Comparison of ENCODE assay signal across 28 cellular contexts in the genomic region with DNA sequence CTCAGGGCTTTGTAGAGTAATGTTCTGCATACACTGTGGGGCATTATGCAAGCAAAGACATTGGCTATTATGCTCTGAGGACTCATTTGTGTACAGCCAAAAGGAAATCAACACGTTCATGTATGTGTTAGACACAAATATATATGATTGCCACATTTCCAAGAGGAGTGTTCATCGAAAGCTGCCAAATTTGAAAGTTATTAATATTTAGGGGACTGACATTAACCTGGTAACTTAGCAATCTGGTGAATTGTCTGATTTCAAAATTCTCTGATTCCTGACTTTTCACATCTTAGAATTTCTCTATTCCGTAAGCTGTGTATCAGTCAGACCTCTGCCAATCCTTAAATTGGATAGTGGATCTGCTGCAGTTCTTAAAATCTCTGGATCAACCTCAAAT. TPM values are rescaled to one million over a fixed set of nuclear protein-coding genes. Genes with fewer than 3 reads are reported as not detected.
"Had no signal": no experiment of that assay in that cellular context is flagged by ENCODE, and none has a peak within 500 bp of the region (broad histone marks: within the 10 kb centered on the region; RNA-seq: fewer than 3 reads in every experiment).

No MANE protein-coding gene starts in this region.

- H3K4me3 Mint-ChIP-seq: activated CD8-positive, alpha-beta memory T cell treated with anti-CD3 and anti-CD28 coated beads, Interleukin-2, amount 10 ng/mL, durations not matched to agents 7 days and 5 days; activated naive CD8-positive, alpha-beta T cell treated with anti-CD3 and anti-CD28 coated beads, Interleukin-2, amount 50 U/mL, for 24 hours; activated T-cell treated with anti-CD3 and anti-CD28 coated beads, Interleukin-2, amount 50 U/mL, for 24 hours; activated T-helper 1 cell treated with anti-CD3 and anti-CD28 coated beads, Interleukin-12 subunit alpha, Interleukin-12 subunit beta, Interleukin-2, Interleukin-4 antibody, amounts not matched to agents 30 ng/mL and 10 ng/mL and 1 ng/mL, durations not matched to agents 14 hours and 24 hours and 36 hours; T-helper 17 cell; WTC11 had no signal

- DNase-seq: activated CD4-positive, alpha-beta T cell treated with anti-CD3 and anti-CD28 coated beads for 48 hours; activated CD4-positive, alpha-beta T cell treated with anti-CD3 and anti-CD28 coated beads, Interleukin-2, amount 50 U/mL, for 48 hours; activated CD4-positive, CD25-positive, alpha-beta regulatory T cell treated with anti-CD3 and anti-CD28 coated beads, Interleukin-2, amount 50 U/mL, for 72 hours; activated CD8-positive, alpha-beta memory T cell treated with anti-CD3 and anti-CD28 coated beads, Interleukin-2, amount 10 ng/mL, durations not matched to agents 7 days and 5 days; activated effector memory CD4-positive, alpha-beta T cell treated with anti-CD3 and anti-CD28 coated beads, Interleukin-2, amount 50 U/mL, for 16 hours; activated naive CD4-positive, alpha-beta T cell treated with Interleukin-2 at 50 U/mL for 16 hours; activated naive CD8-positive, alpha-beta T cell treated with anti-CD3 and anti-CD28 coated beads, Interleukin-2, amount 50 U/mL, for 24 hours; activated T-cell treated with anti-CD3 and anti-CD28 coated beads, Interleukin-2, amount 50 U/mL, for 24 hours; amniotic stem cell; body of pancreas; MG63; MV-4-11; NCI-H1417 treated with DMSO at 0.1 percent for 48 hours; NCI-H1694; NCI-H2029; NCI-H2107; NCI-H2171 treated with DMSO at 0.1 percent for 48 hours; NCI-H345; NCI-H524; SIG-M5; T-helper 17 cell; T-helper 9 cell had no signal

- H3K27me3 ChIP-seq: ascending aorta, body of pancreas, MG63 had no signal

- H3K4me1 Mint-ChIP-seq: activated CD8-positive, alpha-beta memory T cell treated with anti-CD3 and anti-CD28 coated beads, Interleukin-2, amount 10 ng/mL, durations not matched to agents 7 days and 5 days; activated naive CD8-positive, alpha-beta T cell treated with anti-CD3 and anti-CD28 coated beads, Interleukin-2, amount 50 U/mL, for 24 hours; T-helper 17 cell had no signal

- ATAC-seq: activated CD8-positive, alpha-beta memory T cell treated with anti-CD3 and anti-CD28 coated beads, Interleukin-2, amount 10 ng/mL, durations not matched to agents 7 days and 5 days; activated naive CD4-positive, alpha-beta T cell treated with anti-CD3 and anti-CD28 coated beads, Interleukin-2, amount 50 U/mL, for 72 hours; activated naive CD8-positive, alpha-beta T cell treated with anti-CD3 and anti-CD28 coated beads, Interleukin-2, amount 50 U/mL, for 24 hours; body of pancreas; T-helper 17 cell had no signal

- H3K27ac ChIP-seq: ascending aorta, body of pancreas, KMS-11 had no signal

- H3K36me3 Mint-ChIP-seq: WTC11 had no signal

- H3K4me2 ChIP-seq: KMS-11 had no signal

- H3K27ac Mint-ChIP-seq: activated CD8-positive, alpha-beta memory T cell treated with anti-CD3 and anti-CD28 coated beads, Interleukin-2, amount 10 ng/mL, durations not matched to agents 7 days and 5 days; activated naive CD4-positive, alpha-beta T cell treated with anti-CD3 and anti-CD28 coated beads, Interleukin-2, amount 50 U/mL, for 72 hours; activated naive CD8-positive, alpha-beta T cell treated with anti-CD3 and anti-CD28 coated beads, Interleukin-2, amount 50 U/mL, for 24 hours; activated T-cell treated with anti-CD3 and anti-CD28 coated beads, Interleukin-2, amount 50 U/mL, for 24 hours; activated T-helper 1 cell treated with anti-CD3 and anti-CD28 coated beads, Interleukin-12 subunit alpha, Interleukin-12 subunit beta, Interleukin-2, Interleukin-4 antibody, amounts not matched to agents 30 ng/mL and 10 ng/mL and 1 ng/mL, durations not matched to agents 14 hours and 24 hours and 36 hours; T-helper 17 cell; WTC11 had no signal

- H3K4me1 ChIP-seq: ascending aorta, body of pancreas had no signal

- H3K9me3 Mint-ChIP-seq: activated naive CD4-positive, alpha-beta T cell treated with anti-CD3 and anti-CD28 coated beads, Interleukin-2, amount 50 U/mL, for 72 hours; activated naive CD8-positive, alpha-beta T cell treated with anti-CD3 and anti-CD28 coated beads, Interleukin-2, amount 50 U/mL, for 24 hours; activated T-cell treated with anti-CD3 and anti-CD28 coated beads, Interleukin-2, amount 50 U/mL, for 24 hours; activated T-helper 1 cell treated with anti-CD3 and anti-CD28 coated beads, Interleukin-12 subunit alpha, Interleukin-12 subunit beta, Interleukin-2, Interleukin-4 antibody, amounts not matched to agents 30 ng/mL and 10 ng/mL and 1 ng/mL, durations not matched to agents 14 hours and 24 hours and 36 hours; WTC11 had no signal

- H3K4me3 ChIP-seq: ascending aorta, body of pancreas, MG63 had no signal

- H3K36me3 ChIP-seq: ascending aorta, MG63 had no signal

- H3K27me3 Mint-ChIP-seq: activated CD8-positive, alpha-beta memory T cell treated with anti-CD3 and anti-CD28 coated beads, Interleukin-2, amount 10 ng/mL, durations not matched to agents 7 days and 5 days; activated naive CD8-positive, alpha-beta T cell treated with anti-CD3 and anti-CD28 coated beads, Interleukin-2, amount 50 U/mL, for 24 hours; activated T-cell treated with anti-CD3 and anti-CD28 coated beads, Interleukin-2, amount 50 U/mL, for 24 hours; T-helper 17 cell had no signal

RNA-seq across cellular contexts. Expression of a gene that starts 41.9 kb away (rescaled TPM):
- total RNA-seq: activated CD8-positive, alpha-beta memory T cell treated with anti-CD3 and anti-CD28 coated beads, Interleukin-2, amount 10 ng/mL, durations not matched to agents 7 days and 5 days; activated T-helper 1 cell treated with anti-CD3 and anti-CD28 coated beads, Interleukin-12 subunit alpha, Interleukin-12 subunit beta, Interleukin-2, Interleukin-4 antibody, amounts not matched to agents 30 ng/mL and 10 ng/mL and 1 ng/mL, durations not matched to agents 14 hours and 24 hours and 36 hours; ascending aorta; OCI-LY7; T-helper 17 cell had no signal
